In genomic region chr16:2982402-2982801, GRCh38 we compare ENCODE assay signal across 17 cellular contexts. TPM values are rescaled to one million over a fixed set of nuclear protein-coding genes. Genes with fewer than 3 reads are reported as not detected.
DNase-seq lines count a peak whose midpoint lies in the region; ATAC-seq, FAIRE-seq and TF ChIP-seq lines count a peak whose summit lies in the region.
"Had no signal": no experiment of that assay in that cellular context is flagged by ENCODE, and none has a peak within 500 bp of the region (broad histone marks: within the 10 kb centered on the region; RNA-seq: fewer than 3 reads in every experiment).

No MANE protein-coding gene starts in this region.

- H3K36me3 ChIP-seq in K562 (ENCODE audit: control insufficient read depth, insufficient read depth, low read length) = peaks cover 21% of the 10 kb centered on the region; the same call in 2 of the 3 replicates
- H3K36me3 ChIP-seq in tibial nerve = no peaks in the 10 kb centered on the region
- H3K36me3 ChIP-seq: adrenal gland had no signal

- no peak for TF ChIP-seq RAD21 in K562 (CRISPR knock-in tag; conservative IDR thresholded peaks at IDR 0.05 in 1 of 2, IDR thresholded peaks at IDR 0.05 in 1 of 2)

- peak overlapping the region; percentile 81 to 97; a peak in 3 of 4 replicates for H3K9ac ChIP-seq in K562 (ENCODE audit: insufficient read depth in 1 of 2, low read depth in 2 of 2, low read length in 2 of 2)
- H3K9ac ChIP-seq: GM23248 had no signal

- TF ChIP-seq POLR2A in K562 (conservative IDR thresholded peaks at IDR 0.05) (no peak), tibial nerve (IDR thresholded peaks at IDR 0.05) (no peak)

- peak overlapping the region; percentile 48 for H2AFZ ChIP-seq in K562 (ENCODE audit: low read depth, low read length)

- H4K20me1 ChIP-seq in K562 (replicated peaks; ENCODE audit: control insufficient read depth, insufficient read depth, low read length) = no peaks in the 10 kb centered on the region

- H3K27me3 ChIP-seq in K562 (ENCODE audit: control insufficient read depth in 2 of 2, insufficient read depth in 2 of 2, low read length in 2 of 2) (no peaks in the 10 kb centered on the region), tibial nerve (peaks cover 0 to 21% of the 10 kb centered on the region in 2 donors)

- H3K79me2 ChIP-seq in K562 (ENCODE audit: control insufficient read depth, insufficient read depth, low read length) = peaks cover 36% of the 10 kb centered on the region

- H3K4me1 Mint-ChIP-seq in activated T-cell treated with anti-CD3 and anti-CD28 coated beads, Interleukin-2, amount 50 U/mL, for 72 hours (ENCODE audit: low read depth) = peaks cover 19% of the 10 kb centered on the region
- H3K4me1 Mint-ChIP-seq in type B pancreatic cell (ENCODE audit: unreplicated experiment) = peaks cover 12% of the 10 kb centered on the region

- H3K4me1 ChIP-seq in K562 (replicated peaks in 1 of 2; ENCODE audit: control insufficient read depth in 2 of 2, insufficient read depth in 2 of 2, low read length in 2 of 2) = peaks cover 19 to 81% of the 10 kb centered on the region in 2 experiments
- peaks cover 0 to 53% (median 19%) of the 10 kb centered on the region in 4 donors for H3K4me1 ChIP-seq in tibial nerve

- DNase-seq in activated T-cell treated with anti-CD3 and anti-CD28 coated beads, Interleukin-2, amount 50 U/mL, for 72 hours = no peak
- DNase-seq in activated T-cell treated with anti-CD3 and anti-CD28 coated beads for 4 hours (no peak), K562 (ENCODE audit: extremely low read depth in 1 of 4, low spot score in 3 of 4) (no peak), type B pancreatic cell (ENCODE audit: extremely low spot score, unreplicated experiment) (no peak), tibial nerve (ENCODE audit: low spot score in 2 of 2) (no peak), RCC 7860 (ENCODE audit: low spot score) (no peak)
- DNase-seq: activated B cell treated with CpG ODN at 0.5 μM for 24 hours, adrenal gland, GM23248, NCI-H1092, NCI-H226, posterior cingulate gyrus, spleen had no signal

- peak overlapping the region; percentile 97 for H3K4me2 ChIP-seq in K562 (ENCODE audit: insufficient read depth, low read length)

- H3K9me3 ChIP-seq in K562 (replicated peaks; ENCODE audit: control insufficient read depth, insufficient read depth, low read depth, low read length) = no peaks in the 10 kb centered on the region
- H3K9me3 ChIP-seq in tibial nerve = no peaks in the 10 kb centered on the region
- H3K9me3 ChIP-seq: adrenal gland, spleen had no signal

- TF ChIP-seq CTCF in K562 (IDR thresholded peaks at IDR 0.05 in 2 of 3, conservative IDR thresholded peaks at IDR 0.05 in 1 of 3; ENCODE audit: insufficient read depth in 2 of 3, low read depth in 1 of 3, low read length in 3 of 3) = no peak
- no peak for TF ChIP-seq CTCF in type B pancreatic cell (conservative IDR thresholded peaks at IDR 0.05)
- no peak for TF ChIP-seq CTCF in tibial nerve (IDR thresholded peaks at IDR 0.05)

- POLR2A ChIA-PET in K562 (lab: Yijun Ruan, JAX) = interaction anchor here (0.6 to 3.5 kb wide), 7 partner anchors 10 to 49 kb away, joined by 3 to 17 read pairs (median 3); partner anchors contain the start of gene TNFRSF12A

- CTCF ChIA-PET in K562 (lab: Yijun Ruan, JAX; ENCODE audit: low intra/inter-chr PET ratio) = interaction anchor here (0.5 kb wide), 1 partner anchor 107 kb away, joined by 6 read pairs; no protein-coding TSS in a partner anchor

- H3K27ac Mint-ChIP-seq in activated T-cell treated with anti-CD3 and anti-CD28 coated beads, Interleukin-2, amount 50 U/mL, for 72 hours = no peak overlapping the region
- H3K27ac Mint-ChIP-seq in type B pancreatic cell = no peak overlapping the region
- H3K27ac Mint-ChIP-seq: activated B cell treated with CpG ODN at 0.5 μM for 24 hours had no signal

- WGBS in K562 (ENCODE audit: insufficient coverage, low coverage, missing lambda C conversion rate) = 16% methylated on average over 5 of the region's 5 CpGs
- WGBS in tibial nerve, 2 donors = 87 to 88% methylated on average over 5 of the region's 5 CpGs

- peak overlapping the region; percentile 99 for H3K27ac ChIP-seq in K562 (ENCODE audit: extremely low read depth, low read depth, low read length)
- no peak overlapping the region for H3K27ac ChIP-seq in tibial nerve
- H3K27ac ChIP-seq: epithelial cell of prostate, GM23248 had no signal

- H3K9me1 ChIP-seq in K562 (ENCODE audit: control insufficient read depth, insufficient read depth, low read length) = no peaks in the 10 kb centered on the region

- ATAC-seq in activated T-cell treated with anti-CD3 and anti-CD28 coated beads, Interleukin-2, amount 50 U/mL, for 72 hours (replicated peaks in 1 of 2) = no peak
- ATAC-seq in K562 = no peak

- BruUV-seq in K562 (replicated peaks; lab: Mats Ljungman, UMichigan) = no TSS peak

- in situ Hi-C loops in K562 (cut with MboI) = no loop called here

- no peak for TF ChIP-seq EP300 in K562 (IDR thresholded peaks at IDR 0.05; ENCODE audit: low read length)
- TF ChIP-seq EP300 in tibial nerve (IDR thresholded peaks at IDR 0.05) = no peak

- H3K9me3 Mint-ChIP-seq in activated T-cell treated with anti-CD3 and anti-CD28 coated beads, Interleukin-2, amount 50 U/mL, for 72 hours = no peaks in the 10 kb centered on the region
- H3K9me3 Mint-ChIP-seq in type B pancreatic cell = no peaks in the 10 kb centered on the region
- H3K9me3 Mint-ChIP-seq: activated B cell treated with CpG ODN at 0.5 μM for 24 hours had no signal

- H3K4me3 ChIP-seq in K562 (no peak overlapping the region), tibial nerve (no peak overlapping the region)
- H3K4me3 ChIP-seq: adrenal gland, GM23248 had no signal

- H3K36me3 Mint-ChIP-seq in activated T-cell treated with anti-CD3 and anti-CD28 coated beads, Interleukin-2, amount 50 U/mL, for 72 hours (ENCODE audit: insufficient read depth in 2 of 2) = peaks cover 1 to 7% of the 10 kb centered on the region in 2 donors
- H3K36me3 Mint-ChIP-seq in type B pancreatic cell = no peaks in the 10 kb centered on the region

- intact Hi-C loops in K562 (cut with micrococcal nuclease) = loop anchor here (2.0 to 5.0 kb wide), 3 partner anchors 14 to 110 kb away; partner anchors contain the start of gene PAQR4

- no peaks in the 10 kb centered on the region for H3K27me3 Mint-ChIP-seq in activated T-cell treated with anti-CD3 and anti-CD28 coated beads, Interleukin-2, amount 50 U/mL, for 72 hours (ENCODE audit: low read depth)
- H3K27me3 Mint-ChIP-seq in type B pancreatic cell = no peaks in the 10 kb centered on the region
- H3K27me3 Mint-ChIP-seq: activated B cell treated with CpG ODN at 0.5 μM for 24 hours had no signal

- H3K4me3 Mint-ChIP-seq in activated T-cell treated with anti-CD3 and anti-CD28 coated beads, Interleukin-2, amount 50 U/mL, for 72 hours = peak overlapping the region; percentile 3 to 34
- H3K4me3 Mint-ChIP-seq in type B pancreatic cell = peak overlapping the region; percentile 80

- FAIRE-seq in K562 (lab: Jason Lieb, UNC) (peak; percentile 32), RCC 7860 (lab: Jason Lieb, UNC) (no peak)
- FAIRE-seq: islet of Langerhans had no signal

RNA-seq across cellular contexts. Expression of gene PKMYT1, which starts 2.2 kb away (rescaled TPM):
- total RNA-seq in activated T-cell treated with anti-CD3 and anti-CD28 coated beads, Interleukin-2, amount 50 U/mL, for 72 hours = 100 to 1,000 TPM in 1 of 2 donors, 10 to 100 TPM in 1; 96.1 to 112 TPM
- 71.6 and 270 TPM in 2 replicates for total RNA-seq in K562 (2011; cell fraction: chromatin; rRNA removed; ENCODE audit: low replicate concordance)
- 273 and 293 TPM in 2 replicates for total RNA-seq in K562 (2011; cell fraction: nucleolus; rRNA removed)
- 141 and 143 TPM in 2 replicates for total RNA-seq in K562 (2011; cell fraction: nucleoplasm; rRNA removed)
- 85.5 and 110 TPM in 2 replicates for total RNA-seq in K562 (2014; rRNA removed)
- 19.7 and 21.6 TPM in 2 replicates for total RNA-seq in K562 (2014; rRNA removed; fragmentation: Illumina TruSeq; extraction: Trizol)
- 37.8 and 42.5 TPM in 2 replicates for total RNA-seq in K562 (2015; rRNA removed; fragmentation: Illumina TruSeq; extraction: Trizol)
- 187 and 201 TPM in 2 replicates for total RNA-seq in K562 (2021)
- polyA plus RNA-seq in K562 (2011; rRNA removed) = 18.7 and 48.0 TPM in 2 replicates
- polyA plus RNA-seq in K562 (2011; cell fraction: cytosol; rRNA removed) = 32.9 and 123 TPM in 2 replicates
- polyA plus RNA-seq in K562 (2011; cell fraction: nucleus; rRNA removed) = 203 and 375 TPM in 2 replicates
- polyA plus RNA-seq in K562 (2012) = 106 and 151 TPM in 2 replicates
- polyA plus RNA-seq in K562 (2014; fragmentation: Illumina TruSeq; extraction: Trizol) = 45.6 and 100 TPM in 2 replicates
- polyA plus RNA-seq in K562 (2014; fragmentation: Nextera tagmentation; extraction: Ambion mirVana) = 10 to 100 TPM in 1 of 2 experiments, 1 to 10 TPM in 1; 8.7 to 12.8 TPM
- 84.1 and 112 TPM in 2 replicates for polyA plus RNA-seq in K562 (2014; rRNA removed)
- 6.2 and 8.2 TPM in 2 replicates for polyA minus RNA-seq in K562 (2011; rRNA and poly(A)+ RNA removed)
- 33.3 and 34.1 TPM in 2 replicates for polyA minus RNA-seq in K562 (2011; cell fraction: cytosol; rRNA and poly(A)+ RNA removed)
- polyA minus RNA-seq in K562 (2011; cell fraction: nucleus; rRNA and poly(A)+ RNA removed) = 65.0 and 81.9 TPM in 2 replicates
- total RNA-seq in type B pancreatic cell (ENCODE audit: low replicate concordance) = 25.1 and 42.3 TPM in 2 replicates
- total RNA-seq in tibial nerve = 1 to 10 TPM in 2 of 4 donors, under 1 TPM in 2; 0.60 to 1.6 (median 1.1) TPM

RNA-seq across cellular contexts. Expression of gene PAQR4, which starts 13.3 kb away (rescaled TPM):
- 10 to 100 TPM; 31.9 to 40.0 TPM for total RNA-seq in activated T-cell treated with anti-CD3 and anti-CD28 coated beads, Interleukin-2, amount 50 U/mL, for 72 hours
- total RNA-seq in K562 (2011; cell fraction: chromatin; rRNA removed; ENCODE audit: low replicate concordance) = 19.5 and 61.4 TPM in 2 replicates
- total RNA-seq in K562 (2011; cell fraction: nucleolus; rRNA removed) = 51.0 and 53.6 TPM in 2 replicates
- total RNA-seq in K562 (2011; cell fraction: nucleoplasm; rRNA removed) = 31.3 and 34.3 TPM in 2 replicates
- total RNA-seq in K562 (2014; rRNA removed) = 25.3 and 30.1 TPM in 2 replicates
- 8.2 and 10.7 TPM in 2 replicates for total RNA-seq in K562 (2014; rRNA removed; fragmentation: Illumina TruSeq; extraction: Trizol)
- 19.5 and 22.0 TPM in 2 replicates for total RNA-seq in K562 (2015; rRNA removed; fragmentation: Illumina TruSeq; extraction: Trizol)
- total RNA-seq in K562 (2021) = 40.4 TPM in 2 replicates
- 11.6 and 14.6 TPM in 2 replicates for polyA plus RNA-seq in K562 (2011; rRNA removed)
- polyA plus RNA-seq in K562 (2011; cell fraction: cytosol; rRNA removed) = 16.4 and 41.9 TPM in 2 replicates
- polyA plus RNA-seq in K562 (2011; cell fraction: nucleus; rRNA removed) = 40.3 and 69.3 TPM in 2 replicates
- polyA plus RNA-seq in K562 (2012) = 21.4 and 26.0 TPM in 2 replicates
- polyA plus RNA-seq in K562 (2014; fragmentation: Illumina TruSeq; extraction: Trizol) = 21.1 and 27.8 TPM in 2 replicates
- polyA plus RNA-seq in K562 (2014; fragmentation: Nextera tagmentation; extraction: Ambion mirVana) = 1 to 10 TPM in 1 of 2 experiments, under 1 TPM in 1; 0.62 to 1.0 TPM
- polyA plus RNA-seq in K562 (2014; rRNA removed) = 28.9 and 31.6 TPM in 2 replicates
- polyA minus RNA-seq in K562 (2011; rRNA and poly(A)+ RNA removed) = 4.7 and 8.4 TPM in 2 replicates
- polyA minus RNA-seq in K562 (2011; cell fraction: cytosol; rRNA and poly(A)+ RNA removed) = 13.9 and 18.4 TPM in 2 replicates
- 10.0 and 12.0 TPM in 2 replicates for polyA minus RNA-seq in K562 (2011; cell fraction: nucleus; rRNA and poly(A)+ RNA removed)
- total RNA-seq in type B pancreatic cell (ENCODE audit: low replicate concordance) = 18.1 and 23.8 TPM in 2 replicates
- total RNA-seq in tibial nerve = 10 to 100 TPM in 1 of 4 donors, 1 to 10 TPM in 3; 5.1 to 15.0 (median 7.9) TPM

RNA-seq across cellular contexts. Expression of gene KREMEN2, which starts 18.3 kb away (rescaled TPM):
- total RNA-seq in activated T-cell treated with anti-CD3 and anti-CD28 coated beads, Interleukin-2, amount 50 U/mL, for 72 hours = under 1 TPM; 0.12 TPM
- total RNA-seq in K562 (2011; cell fraction: chromatin; rRNA removed; ENCODE audit: low replicate concordance) = 1.7 and 9.3 TPM in 2 replicates
- total RNA-seq in K562 (2011; cell fraction: nucleolus; rRNA removed) = 17.9 and 19.0 TPM in 2 replicates
- 5.8 and 6.7 TPM in 2 replicates for total RNA-seq in K562 (2011; cell fraction: nucleoplasm; rRNA removed)
- total RNA-seq in K562 (2014; rRNA removed) (7.7 and 8.6 TPM in 2 replicates), K562 (2014; rRNA removed; fragmentation: Illumina TruSeq; extraction: Trizol) (0.67 and 0.84 TPM in 2 replicates), K562 (2015; rRNA removed; fragmentation: Illumina TruSeq; extraction: Trizol) (1.5 and 2.0 TPM in 2 replicates), K562 (2021) (7.6 and 8.2 TPM in 2 replicates), type B pancreatic cell (ENCODE audit: low replicate concordance) (4.5 and 7.7 TPM in 2 replicates), tibial nerve (not detected)
- polyA plus RNA-seq in K562 (2011; rRNA removed) (1.4 and 3.1 TPM in 2 replicates), K562 (2014; fragmentation: Illumina TruSeq; extraction: Trizol) (0.25 and 1.5 TPM in 2 replicates), K562 (2014; fragmentation: Nextera tagmentation; extraction: Ambion mirVana) (under 1 TPM in 1 of 2 experiments, not detected in 1; 0.04 TPM), K562 (2014; rRNA removed) (7.1 and 7.5 TPM in 2 replicates)
- polyA plus RNA-seq in K562 (2011; cell fraction: cytosol; rRNA removed) = 3.1 and 10.2 TPM in 2 replicates
- polyA plus RNA-seq in K562 (2011; cell fraction: nucleus; rRNA removed) = 14.7 and 20.3 TPM in 2 replicates
- polyA plus RNA-seq in K562 (2012) = 1.2 and 3.0 TPM in 2 replicates
- 0.21 and 0.30 TPM in 2 replicates for polyA minus RNA-seq in K562 (2011; rRNA and poly(A)+ RNA removed)
- polyA minus RNA-seq in K562 (2011; cell fraction: cytosol; rRNA and poly(A)+ RNA removed) = 2.8 and 2.9 TPM in 2 replicates
- polyA minus RNA-seq in K562 (2011; cell fraction: nucleus; rRNA and poly(A)+ RNA removed) = 2.4 and 2.9 TPM in 2 replicates
- total RNA-seq: adrenal gland, cerebellum, glomerular endothelial cell, GM23248 had no signal
- polyA plus RNA-seq: adrenal gland, GM23248 had no signal

RNA-seq across cellular contexts. Expression of gene CLDN9, which starts 30.3 kb away (rescaled TPM):
- total RNA-seq in activated T-cell treated with anti-CD3 and anti-CD28 coated beads, Interleukin-2, amount 50 U/mL, for 72 hours = under 1 TPM in 1 of 2 donors, not detected in 1; 0.14 TPM
- 0.99 and 3.1 TPM in 2 replicates for total RNA-seq in K562 (2011; cell fraction: chromatin; rRNA removed; ENCODE audit: low replicate concordance)
- 2.0 and 3.0 TPM in 2 replicates for total RNA-seq in K562 (2011; cell fraction: nucleolus; rRNA removed)
- total RNA-seq in K562 (2011; cell fraction: nucleoplasm; rRNA removed) = 1.1 and 1.5 TPM in 2 replicates
- total RNA-seq in K562 (2014; rRNA removed) (0.12 TPM in 1 of 2 replicates, not detected in the other), K562 (2014; rRNA removed; fragmentation: Illumina TruSeq; extraction: Trizol) (not detected in 2 replicates), K562 (2015; rRNA removed; fragmentation: Illumina TruSeq; extraction: Trizol) (0.15 and 0.22 TPM in 2 replicates), K562 (2021) (0.40 and 0.44 TPM in 2 replicates), type B pancreatic cell (ENCODE audit: low replicate concordance) (0.99 and 3.4 TPM in 2 replicates), tibial nerve (under 1 TPM in 1 of 4 donors, not detected in 3; 0.30 TPM)
- polyA plus RNA-seq in K562 (2011; rRNA removed) (0.18 and 0.27 TPM in 2 replicates), K562 (2014; fragmentation: Illumina TruSeq; extraction: Trizol) (0.10 and 0.12 TPM in 2 replicates), K562 (2014; fragmentation: Nextera tagmentation; extraction: Ambion mirVana) (not detected), K562 (2014; rRNA removed) (0.16 and 0.24 TPM in 2 replicates)
- 0.29 and 0.36 TPM in 2 replicates for polyA plus RNA-seq in K562 (2011; cell fraction: cytosol; rRNA removed)
- polyA plus RNA-seq in K562 (2011; cell fraction: nucleus; rRNA removed) = 1.6 and 2.9 TPM in 2 replicates
- polyA plus RNA-seq in K562 (2012) = 0.79 and 2.7 TPM in 2 replicates
- 0.09 and 0.18 TPM in 2 replicates for polyA minus RNA-seq in K562 (2011; rRNA and poly(A)+ RNA removed)
- polyA minus RNA-seq in K562 (2011; cell fraction: cytosol; rRNA and poly(A)+ RNA removed) = 1.1 TPM in 1 of 2 replicates, not detected in the other
- 0.54 and 1.00 TPM in 2 replicates for polyA minus RNA-seq in K562 (2011; cell fraction: nucleus; rRNA and poly(A)+ RNA removed)
- total RNA-seq: activated B cell treated with CpG ODN at 0.5 μM for 24 hours, cerebellum, glomerular endothelial cell, GM23248 had no signal

RNA-seq across cellular contexts. Expression of gene CLDN6, which starts 35.6 kb away (rescaled TPM):
- total RNA-seq in activated T-cell treated with anti-CD3 and anti-CD28 coated beads, Interleukin-2, amount 50 U/mL, for 72 hours = not detected
- total RNA-seq in K562 (2011; cell fraction: chromatin; rRNA removed; ENCODE audit: low replicate concordance) = 0.53 and 0.65 TPM in 2 replicates
- 2.2 and 2.5 TPM in 2 replicates for total RNA-seq in K562 (2011; cell fraction: nucleolus; rRNA removed)
- total RNA-seq in K562 (2011; cell fraction: nucleoplasm; rRNA removed) = 0.73 and 0.76 TPM in 2 replicates
- total RNA-seq in K562 (2014; rRNA removed) (0.23 and 0.49 TPM in 2 replicates), K562 (2014; rRNA removed; fragmentation: Illumina TruSeq; extraction: Trizol) (0.22 and 0.38 TPM in 2 replicates), K562 (2015; rRNA removed; fragmentation: Illumina TruSeq; extraction: Trizol) (0.26 TPM in 1 of 2 replicates, not detected in the other), K562 (2021) (0.75 and 1.1 TPM in 2 replicates), type B pancreatic cell (ENCODE audit: low replicate concordance) (98.9 and 243 TPM in 2 replicates), tibial nerve (not detected)
- polyA plus RNA-seq in K562 (2011; rRNA removed) (0.56 and 0.93 TPM in 2 replicates), K562 (2014; fragmentation: Illumina TruSeq; extraction: Trizol) (0.45 and 0.83 TPM in 2 replicates), K562 (2014; fragmentation: Nextera tagmentation; extraction: Ambion mirVana) (not detected), K562 (2014; rRNA removed) (0.20 and 0.32 TPM in 2 replicates)
- polyA plus RNA-seq in K562 (2011; cell fraction: cytosol; rRNA removed) = 0.58 and 1.1 TPM in 2 replicates
- polyA plus RNA-seq in K562 (2011; cell fraction: nucleus; rRNA removed) = 0.24 and 0.42 TPM in 2 replicates
- 0.49 and 1.1 TPM in 2 replicates for polyA plus RNA-seq in K562 (2012)
- 0.32 and 0.39 TPM in 2 replicates for polyA minus RNA-seq in K562 (2011; rRNA and poly(A)+ RNA removed)
- 1.0 and 2.1 TPM in 2 replicates for polyA minus RNA-seq in K562 (2011; cell fraction: cytosol; rRNA and poly(A)+ RNA removed)
- polyA minus RNA-seq in K562 (2011; cell fraction: nucleus; rRNA and poly(A)+ RNA removed) = not detected in 2 replicates
- total RNA-seq: activated B cell treated with CpG ODN at 0.5 μM for 24 hours, cerebellum, GM23248, spleen had no signal
- polyA plus RNA-seq: adrenal gland, spleen had no signal

Comparison
In these comparisons a context has a peak if more than half of its experiments do, and no peak if none do; other contexts are left out.
1. RNA of gene PKMYT1, which starts 2.2 kb away (total RNA-seq): 96.1 to 112 TPM in activated T-cell treated with anti-CD3 and anti-CD28 coated beads, Interleukin-2, amount 50 U/mL, for 72 hours, 19.7 to 293 TPM in K562 and 25.1 to 42.3 TPM in type B pancreatic cell; 0.60 to 1.6 TPM in tibial nerve; every median in the first group is over 4 times any median in the second.